In the genomic region with DNA sequence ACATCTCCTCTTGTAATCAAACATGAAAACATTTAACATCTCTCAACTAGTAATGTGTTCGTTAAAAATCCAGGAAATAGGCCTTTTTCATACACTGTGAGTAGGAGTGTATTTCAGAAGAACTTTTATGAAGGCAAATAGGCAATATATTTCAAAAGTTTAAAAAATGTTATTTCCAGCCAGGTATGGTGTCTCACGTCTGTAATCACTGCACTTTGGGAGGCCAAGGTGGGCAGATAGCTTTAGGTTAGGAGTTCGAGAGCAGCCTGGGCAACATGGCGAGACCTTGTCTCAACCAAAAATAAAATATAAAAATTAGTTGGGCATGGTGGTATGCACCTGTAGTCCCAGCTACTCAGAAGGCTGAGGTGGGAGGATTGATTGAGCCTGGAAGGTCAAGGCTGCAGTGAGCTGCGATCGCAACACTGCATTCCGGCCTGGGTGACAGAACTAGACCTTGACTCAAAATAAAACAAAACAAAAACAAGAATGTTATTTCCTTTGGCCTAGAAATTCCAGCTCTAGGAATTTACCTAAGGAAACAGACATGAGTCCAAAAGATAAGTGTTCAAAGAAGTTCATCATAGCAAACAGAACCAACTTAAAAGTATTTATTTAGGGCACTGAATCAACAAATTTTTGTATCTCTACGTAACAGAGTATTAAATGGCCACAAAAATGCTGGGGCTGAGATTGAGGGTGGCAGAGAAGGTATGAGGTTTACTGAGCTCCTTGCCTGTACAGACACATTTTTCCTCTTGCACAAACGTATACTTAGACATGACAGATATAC, we compare ENCODE assay signal across 17 cellular contexts. TPM values are rescaled to one million over a fixed set of nuclear protein-coding genes. Genes with fewer than 3 reads are reported as not detected.
DNase-seq lines count a peak whose midpoint lies in the region; ATAC-seq, FAIRE-seq and TF ChIP-seq lines count a peak whose summit lies in the region.
"Had no signal": no experiment of that assay in that cellular context is flagged by ENCODE, and none has a peak within 500 bp of the region (broad histone marks: within the 10 kb centered on the region; RNA-seq: fewer than 3 reads in every experiment).

No MANE protein-coding gene starts in this region.

- no peak overlapping the region for H3K27ac Mint-ChIP-seq in astrocyte (ENCODE audit: unreplicated experiment)
- H3K27ac Mint-ChIP-seq in stimulated activated effector memory CD8-positive, alpha-beta T cell treated with anti-CD3 and anti-CD28 coated beads, Interleukin-12 subunit alpha, Interleukin-12 subunit beta, amount 100 ng/mL, for 72 hours: peak overlapping the region; percentile 26
- H3K27ac Mint-ChIP-seq: CD4-positive, alpha-beta T cell; H9 had no signal

- no peaks in the 10 kb centered on the region for H3K27me3 Mint-ChIP-seq in astrocyte (ENCODE audit: low read depth, unreplicated experiment)
- H3K27me3 Mint-ChIP-seq: CD4-positive, alpha-beta T cell had no signal

- H2AFZ ChIP-seq in astrocyte (ENCODE audit: low read depth, low read length) (no peak overlapping the region), endothelial cell of umbilical vein (ENCODE audit: low read depth, low read length) (no peak overlapping the region)

- H3K4me1 Mint-ChIP-seq in astrocyte (ENCODE audit: low read depth, unreplicated experiment): peaks cover 5% of the 10 kb centered on the region
- H3K4me1 Mint-ChIP-seq in stimulated activated effector memory CD8-positive, alpha-beta T cell treated with anti-CD3 and anti-CD28 coated beads, Interleukin-12 subunit alpha, Interleukin-12 subunit beta, amount 100 ng/mL, for 72 hours: no peaks in the 10 kb centered on the region
- H3K4me1 Mint-ChIP-seq: H9 had no signal

- H3K9me3 Mint-ChIP-seq in astrocyte (ENCODE audit: unreplicated experiment): peaks cover 14% of the 10 kb centered on the region
- peaks cover 4% of the 10 kb centered on the region for H3K9me3 Mint-ChIP-seq in stimulated activated effector memory CD8-positive, alpha-beta T cell treated with anti-CD3 and anti-CD28 coated beads, Interleukin-12 subunit alpha, Interleukin-12 subunit beta, amount 100 ng/mL, for 72 hours

- H3K4me1 ChIP-seq in adrenal gland (replicated peaks in 1 of 2) (no peaks in the 10 kb centered on the region), astrocyte (ENCODE audit: insufficient read depth, low read length) (peaks cover 6% of the 10 kb centered on the region), endothelial cell of umbilical vein (ENCODE audit: control insufficient read depth, extremely low read depth, insufficient read depth, low read length) (peaks cover 4% of the 10 kb centered on the region), sigmoid colon (no peaks in the 10 kb centered on the region)

- H3K36me3 ChIP-seq in adrenal gland (replicated peaks in 1 of 2): no peaks in the 10 kb centered on the region
- no peaks in the 10 kb centered on the region for H3K36me3 ChIP-seq in astrocyte (ENCODE audit: insufficient read depth, low read length)
- H3K36me3 ChIP-seq in endothelial cell of umbilical vein (ENCODE audit: control insufficient read depth in 2 of 2, extremely low read depth in 1 of 2, insufficient read depth in 2 of 2, low read length in 2 of 2): no peaks in the 10 kb centered on the region
- H3K36me3 ChIP-seq in sigmoid colon: no peaks in the 10 kb centered on the region

- no peaks in the 10 kb centered on the region for H3K36me3 Mint-ChIP-seq in astrocyte (ENCODE audit: low read depth, unreplicated experiment)
- H3K36me3 Mint-ChIP-seq in stimulated activated effector memory CD8-positive, alpha-beta T cell treated with anti-CD3 and anti-CD28 coated beads, Interleukin-12 subunit alpha, Interleukin-12 subunit beta, amount 100 ng/mL, for 72 hours: peaks cover 2% of the 10 kb centered on the region

- TF ChIP-seq CTCF in adrenal gland (IDR thresholded peaks at IDR 0.05) (no peak), astrocyte (IDR thresholded peaks at IDR 0.05; ENCODE audit: insufficient read depth, low read depth, low read length) (no peak), endothelial cell of umbilical vein (IDR thresholded peaks at IDR 0.05; ENCODE audit: extremely low read depth in 1 of 2, insufficient read depth in 1 of 2, low read depth in 1 of 2, low read length in 2 of 2) (no peak), sigmoid colon (IDR thresholded peaks at IDR 0.05) (no peak)

- POLR2A ChIA-PET in endothelial cell of umbilical vein (lab: Charles Lee): no interaction called here

- peak overlapping the region in 2 of 5 donors; percentile 43 to 48 for H3K27ac ChIP-seq in adrenal gland
- H3K27ac ChIP-seq in astrocyte (ENCODE audit: low read depth, low read length): no peak overlapping the region
- no peak overlapping the region for H3K27ac ChIP-seq in endothelial cell of umbilical vein (ENCODE audit: insufficient read depth, low read depth, low read length)
- H3K27ac ChIP-seq in sigmoid colon: no peak overlapping the region
- H3K27ac ChIP-seq: C4-2B had no signal

- peak in 6 of 7 donors; percentile 36 to 66 (median 52) for DNase-seq in adrenal gland
- no peak for DNase-seq in astrocyte (ENCODE audit: low read depth)
- DNase-seq in endothelial cell of umbilical vein (ENCODE audit: low read depth, low spot score): no peak
- no peak for DNase-seq in stimulated activated effector memory CD8-positive, alpha-beta T cell treated with anti-CD3 and anti-CD28 coated beads, Interleukin-12 subunit alpha, Interleukin-12 subunit beta, amount 100 ng/mL, for 72 hours (ENCODE audit: low spot score in 2 of 2)
- no peak for DNase-seq in sigmoid colon
- no peak for DNase-seq in NCI-H187 (lab: John Stamatoyannopoulos, UW)
- DNase-seq: AML-193; CD4-positive, alpha-beta T cell; DMS153; DMS79; GDM1; H9 had no signal

- H3K4me3 ChIP-seq in adrenal gland (no peak overlapping the region), astrocyte (ENCODE audit: insufficient read depth, low read depth, low read length) (no peak overlapping the region), endothelial cell of umbilical vein (replicated peaks in 1 of 3; ENCODE audit: insufficient read depth in 1 of 3, low read depth in 1 of 3, low read length in 3 of 3) (no peak overlapping the region), sigmoid colon (no peak overlapping the region)

- peak overlapping the region; percentile 37 for H3K4me3 Mint-ChIP-seq in astrocyte (ENCODE audit: unreplicated experiment)
- H3K4me3 Mint-ChIP-seq in stimulated activated effector memory CD8-positive, alpha-beta T cell treated with anti-CD3 and anti-CD28 coated beads, Interleukin-12 subunit alpha, Interleukin-12 subunit beta, amount 100 ng/mL, for 72 hours: no peak overlapping the region
- H3K4me3 Mint-ChIP-seq: CD4-positive, alpha-beta T cell; H9 had no signal

- H4K20me1 ChIP-seq in astrocyte (ENCODE audit: insufficient read depth, low read length) (no peaks in the 10 kb centered on the region), endothelial cell of umbilical vein (replicated peaks; ENCODE audit: control insufficient read depth, extremely low read depth, insufficient read depth, low read length) (no peaks in the 10 kb centered on the region)

- H3K9me3 ChIP-seq in adrenal gland (replicated peaks in 1 of 3) (no peaks in the 10 kb centered on the region), astrocyte (ENCODE audit: insufficient read depth, low read depth, low read length) (no peaks in the 10 kb centered on the region), endothelial cell of umbilical vein (replicated peaks; ENCODE audit: control insufficient read depth, insufficient read depth, low read length) (no peaks in the 10 kb centered on the region), sigmoid colon (no peaks in the 10 kb centered on the region)

- FAIRE-seq in astrocyte (lab: Jason Lieb, UNC) (no peak), endothelial cell of umbilical vein (lab: Jason Lieb, UNC) (no peak)
- FAIRE-seq: A204.1, GM19239, H1 had no signal

- no peak for TF ChIP-seq EP300 in sigmoid colon (IDR thresholded peaks at IDR 0.05)

- dilution Hi-C loops in endothelial cell of umbilical vein (cut with MboI; ENCODE audit: extremely low pct_ligation_motif_present, low sequenced_read_pairs): no loop called here

- no peaks in the 10 kb centered on the region for H3K27me3 ChIP-seq in adrenal gland
- H3K27me3 ChIP-seq in astrocyte (ENCODE audit: insufficient read depth, low read length): no peaks in the 10 kb centered on the region
- H3K27me3 ChIP-seq in endothelial cell of umbilical vein (ENCODE audit: control insufficient read depth in 2 of 2, insufficient read depth in 2 of 2, low read length in 2 of 2): no peaks in the 10 kb centered on the region
- H3K27me3 ChIP-seq in sigmoid colon: no peaks in the 10 kb centered on the region

- no peaks in the 10 kb centered on the region for H3K79me2 ChIP-seq in astrocyte (ENCODE audit: insufficient read depth, low read length)
- no peaks in the 10 kb centered on the region for H3K79me2 ChIP-seq in endothelial cell of umbilical vein (ENCODE audit: control insufficient read depth, insufficient read depth, low read length)

- H3K9ac ChIP-seq in astrocyte (ENCODE audit: low read length) (no peak overlapping the region), endothelial cell of umbilical vein (replicated peaks; ENCODE audit: extremely low read depth, insufficient read depth, low read length) (no peak overlapping the region)

- no peaks in the 10 kb centered on the region for H3K9me1 ChIP-seq in endothelial cell of umbilical vein (replicated peaks; ENCODE audit: control insufficient read depth, extremely low read depth, insufficient read depth, low read length)

- TF ChIP-seq POLR2A in adrenal gland (IDR thresholded peaks at IDR 0.05) (no peak), endothelial cell of umbilical vein (IDR thresholded peaks at IDR 0.05; ENCODE audit: low read depth, low read length) (no peak), sigmoid colon (IDR thresholded peaks at IDR 0.05) (no peak)

- WGBS in adrenal gland, 4 donors: 42 to 48% (median 45%) methylated on average over 9 of the region's 9 CpGs
- 83 to 84% methylated on average over 9 of the region's 9 CpGs for WGBS in sigmoid colon, 2 donors

- intact Hi-C loops in adrenal gland (cut with DNase I) (no loop called here), endothelial cell of umbilical vein (cut with micrococcal nuclease) (no loop called here), sigmoid colon (cut with DNase I) (no loop called here)

- CTCF ChIA-PET in endothelial cell of umbilical vein (lab: Charles Lee): no interaction called here

- no peak overlapping the region for H3K4me2 ChIP-seq in astrocyte (ENCODE audit: low read length)
- peak overlapping the region; percentile 29 for H3K4me2 ChIP-seq in endothelial cell of umbilical vein (ENCODE audit: insufficient read depth, low read length)

- no peak for ATAC-seq in stimulated activated effector memory CD8-positive, alpha-beta T cell treated with anti-CD3 and anti-CD28 coated beads, Interleukin-12 subunit alpha, Interleukin-12 subunit beta, amount 100 ng/mL, for 72 hours
- ATAC-seq in GM18858 (IDR thresholded peaks at IDR 0.05; ENCODE audit: unreplicated experiment): no peak

- BruUV-seq in endothelial cell of umbilical vein (replicated peaks; lab: Mats Ljungman, UMichigan): no TSS peak

RNA-seq across cellular contexts. Expression of a gene that starts 14.9 kb away (rescaled TPM):
- 10 to 100 TPM; 11.1 to 54.4 (median 30.1) TPM for total RNA-seq in adrenal gland
- 10 to 100 TPM; 14.6 to 20.3 (median 19.1) TPM for polyA plus RNA-seq in adrenal gland
- total RNA-seq in astrocyte: 1.6 and 2.6 TPM in 2 replicates
- total RNA-seq in endothelial cell of umbilical vein: 0.64 and 0.74 TPM in 2 replicates
- polyA plus RNA-seq in endothelial cell of umbilical vein: 1.0 and 1.8 TPM in 2 replicates
- polyA plus RNA-seq in endothelial cell of umbilical vein (2011; cell fraction: cytosol; rRNA removed): 1.8 and 2.5 TPM in 2 replicates
- polyA plus RNA-seq in endothelial cell of umbilical vein (2011; cell fraction: nucleus; rRNA removed): 3.7 and 6.9 TPM in 2 replicates
- polyA plus RNA-seq in endothelial cell of umbilical vein (2012): 1.2 and 2.6 TPM in 2 replicates
- polyA minus RNA-seq in endothelial cell of umbilical vein: 2.3 and 2.4 TPM in 2 replicates
- 1.0 TPM for polyA minus RNA-seq in endothelial cell of umbilical vein (2011; cell fraction: cytosol; rRNA and poly(A)+ RNA removed)
- 3.4 and 11.9 TPM in 2 replicates for polyA minus RNA-seq in endothelial cell of umbilical vein (2011; cell fraction: nucleus; rRNA and poly(A)+ RNA removed)
- 1 to 10 TPM in 3 of 4 donors, under 1 TPM in 1; 0.55 to 3.1 (median 1.9) TPM for total RNA-seq in sigmoid colon
- polyA plus RNA-seq in sigmoid colon: 10 to 100 TPM in 2 of 3 donors, 1 to 10 TPM in 1; 5.1 to 28.0 (median 13.2) TPM

RNA-seq across cellular contexts. Expression of a gene that starts 15.2 kb away (rescaled TPM):
- total RNA-seq in adrenal gland: 100 to 1,000 TPM; 284 to 925 (median 405) TPM
- 100 to 1,000 TPM; 150 to 323 (median 279) TPM for polyA plus RNA-seq in adrenal gland
- total RNA-seq in astrocyte: 27.3 and 28.5 TPM in 2 replicates
- total RNA-seq in endothelial cell of umbilical vein: 26.9 and 27.6 TPM in 2 replicates
- polyA plus RNA-seq in endothelial cell of umbilical vein: 19.5 and 19.9 TPM in 2 replicates
- 25.2 and 25.8 TPM in 2 replicates for polyA plus RNA-seq in endothelial cell of umbilical vein (2011; cell fraction: cytosol; rRNA removed)
- polyA plus RNA-seq in endothelial cell of umbilical vein (2011; cell fraction: nucleus; rRNA removed): 17.6 and 25.9 TPM in 2 replicates
- 29.0 and 29.7 TPM in 2 replicates for polyA plus RNA-seq in endothelial cell of umbilical vein (2012)
- 24.4 and 28.1 TPM in 2 replicates for polyA minus RNA-seq in endothelial cell of umbilical vein
- polyA minus RNA-seq in endothelial cell of umbilical vein (2011; cell fraction: cytosol; rRNA and poly(A)+ RNA removed): 19.0 TPM
- polyA minus RNA-seq in endothelial cell of umbilical vein (2011; cell fraction: nucleus; rRNA and poly(A)+ RNA removed): 95.1 and 121 TPM in 2 replicates
- 10 to 100 TPM; 24.4 to 52.3 (median 31.2) TPM for total RNA-seq in sigmoid colon
- 10 to 100 TPM; 22.9 to 25.2 (median 25.0) TPM for polyA plus RNA-seq in sigmoid colon

Comparison
In these comparisons a context has a peak if more than half of its experiments do, and no peak if none do; other contexts are left out.
1. DNase-seq: peak in adrenal gland (6 of 7); none in astrocyte (single experiment), endothelial cell of umbilical vein (single experiment), stimulated activated effector memory CD8-positive, alpha-beta T cell treated with anti-CD3 and anti-CD28 coated beads, Interleukin-12 subunit alpha, Interleukin-12 subunit beta, amount 100 ng/mL, for 72 hours (0 of 2), sigmoid colon (single experiment) and NCI-H187 (0 of 2).